In genomic region chr12:2410490-2410889, GRCh38 we compare ENCODE assay signal across 24 cellular contexts.
"Had no signal": no experiment of that assay in that cellular context is flagged by ENCODE, and none has a peak within 500 bp of the region (broad histone marks: within the 10 kb centered on the region; RNA-seq: fewer than 3 reads in every experiment).

No MANE protein-coding gene starts in this region.

- H3K27ac ChIP-seq: adrenal gland had no signal

- ATAC-seq: activated T-helper 17 cell treated with anti-CD3 and anti-CD28 coated beads, Interleukin-2, amount 50 U/mL, for 72 hours; T-helper 17 cell had no signal

- DNase-seq: activated B cell treated with CpG ODN at 0.5 μM for 24 hours; activated CD4-positive, alpha-beta memory T cell treated with anti-CD3 and anti-CD28 coated beads for 36 hours; activated CD4-positive, alpha-beta T cell treated with anti-CD3 and anti-CD28 coated beads for 1 hour; activated CD4-positive, alpha-beta T cell treated with anti-CD3 and anti-CD28 coated beads, Interleukin-2, amount 10 ng/mL, durations not matched to agents 24 days and 14 days; activated CD8-positive, alpha-beta memory T cell treated with anti-CD3 and anti-CD28 coated beads for 24 hours; activated naive CD4-positive, alpha-beta T cell treated with anti-CD3 and anti-CD28 coated beads, Interleukin-2, amount 50 U/mL, for 16 hours; activated naive CD8-positive, alpha-beta T cell treated with anti-CD3 and anti-CD28 coated beads, Interleukin-2, amount 10 ng/mL, durations not matched to agents 7 days and 5 days; activated T-cell treated with anti-CD3 and anti-CD28 coated beads, Interleukin-2, amount 50 U/mL, for 48 hours; adrenal gland; aorta; MG63; MV-4-11; NCI-H1092 treated with DMSO at 0.1 percent for 48 hours; NCI-H1436; NCI-H1694 treated with DMSO at 0.1 percent for 48 hours; NCI-H2029 treated with DMSO at 0.1 percent for 48 hours; NCI-H345; NCI-H510A; NCI-H526 treated with DMSO at 0.1 percent for 48 hours; NCI-H82; SIG-M5; T-helper 17 cell; T-helper 9 cell had no signal
